In genomic region chr1:230235876-230236275, GRCh38 we compare ENCODE assay signal across 27 cellular contexts.
"Had no signal": no experiment of that assay in that cellular context is flagged by ENCODE, and none has a peak within 500 bp of the region (broad histone marks: within the 10 kb centered on the region; RNA-seq: fewer than 3 reads in every experiment).

No MANE protein-coding gene starts in this region.

- H3K9me3 ChIP-seq: esophagus squamous epithelium, gastroesophageal sphincter had no signal

- H3K36me3 ChIP-seq: brain microvascular endothelial cell had no signal

- ATAC-seq: activated CD4-positive, CD25-positive, alpha-beta regulatory T cell treated with anti-CD3 and anti-CD28 coated beads, Interleukin-2, amount 50 U/mL, for 24 hours; activated CD8-positive, alpha-beta T cell treated with anti-CD3 and anti-CD28 coated beads for 36 hours; activated T-cell treated with anti-CD3 and anti-CD28 coated beads, Interleukin-2, amount 50 U/mL, for 4 hours; activated T-helper 17 cell treated with anti-CD3 and anti-CD28 coated beads, Interleukin-2, amount 50 U/mL, for 72 hours; gastroesophageal sphincter; T-helper 17 cell had no signal

- H3K27ac ChIP-seq: brain microvascular endothelial cell, coronary artery, dorsolateral prefrontal cortex, epithelial cell of prostate, esophagus squamous epithelium, gastroesophageal sphincter, WERI-Rb-1 had no signal

- DNase-seq: activated B cell treated with CpG ODN at 0.5 μM for 24 hours; activated CD4-positive, alpha-beta T cell treated with anti-CD3 and anti-CD28 coated beads for 48 hours; activated CD4-positive, alpha-beta T cell treated with anti-CD3 and anti-CD28 coated beads, Interleukin-2, amount 50 U/mL, for 1 hour; activated CD4-positive, alpha-beta T cell treated with anti-CD3 and anti-CD28 coated beads, Interleukin-2, amount 50 U/mL, for 48 hours; activated CD8-positive, alpha-beta memory T cell treated with anti-CD3 and anti-CD28 coated beads for 24 hours; activated CD8-positive, alpha-beta T cell treated with anti-CD3 and anti-CD28 coated beads for 36 hours; activated effector memory CD4-positive, alpha-beta T cell treated with Interleukin-2 at 50 U/mL for 16 hours; activated gamma-delta T cell treated with Interleukin-2 at 50 U/mL for 16 hours; activated naive CD4-positive, alpha-beta T cell treated with anti-CD3 and anti-CD28 coated beads, Interleukin-2, amount 50 U/mL, for 16 hours; activated naive CD4-positive, alpha-beta T cell treated with Interleukin-2 at 50 U/mL for 16 hours; activated T-cell treated with anti-CD3 and anti-CD28 coated beads, Interleukin-2, amount 50 U/mL, for 4 hours; amniotic stem cell; anterior cingulate cortex; brain microvascular endothelial cell; dorsolateral prefrontal cortex; effector memory CD4-positive, alpha-beta T cell; esophagus squamous epithelium; foreskin melanocyte; T-helper 1 cell; T-helper 17 cell; T1000; WERI-Rb-1 had no signal

- H3K27me3 ChIP-seq: brain microvascular endothelial cell, dorsolateral prefrontal cortex, esophagus squamous epithelium, gastroesophageal sphincter had no signal

- H3K4me3 ChIP-seq: coronary artery, dorsolateral prefrontal cortex, esophagus squamous epithelium, gastroesophageal sphincter had no signal
